Comparison of ENCODE assay signal across 8 cellular contexts in the genomic region with DNA sequence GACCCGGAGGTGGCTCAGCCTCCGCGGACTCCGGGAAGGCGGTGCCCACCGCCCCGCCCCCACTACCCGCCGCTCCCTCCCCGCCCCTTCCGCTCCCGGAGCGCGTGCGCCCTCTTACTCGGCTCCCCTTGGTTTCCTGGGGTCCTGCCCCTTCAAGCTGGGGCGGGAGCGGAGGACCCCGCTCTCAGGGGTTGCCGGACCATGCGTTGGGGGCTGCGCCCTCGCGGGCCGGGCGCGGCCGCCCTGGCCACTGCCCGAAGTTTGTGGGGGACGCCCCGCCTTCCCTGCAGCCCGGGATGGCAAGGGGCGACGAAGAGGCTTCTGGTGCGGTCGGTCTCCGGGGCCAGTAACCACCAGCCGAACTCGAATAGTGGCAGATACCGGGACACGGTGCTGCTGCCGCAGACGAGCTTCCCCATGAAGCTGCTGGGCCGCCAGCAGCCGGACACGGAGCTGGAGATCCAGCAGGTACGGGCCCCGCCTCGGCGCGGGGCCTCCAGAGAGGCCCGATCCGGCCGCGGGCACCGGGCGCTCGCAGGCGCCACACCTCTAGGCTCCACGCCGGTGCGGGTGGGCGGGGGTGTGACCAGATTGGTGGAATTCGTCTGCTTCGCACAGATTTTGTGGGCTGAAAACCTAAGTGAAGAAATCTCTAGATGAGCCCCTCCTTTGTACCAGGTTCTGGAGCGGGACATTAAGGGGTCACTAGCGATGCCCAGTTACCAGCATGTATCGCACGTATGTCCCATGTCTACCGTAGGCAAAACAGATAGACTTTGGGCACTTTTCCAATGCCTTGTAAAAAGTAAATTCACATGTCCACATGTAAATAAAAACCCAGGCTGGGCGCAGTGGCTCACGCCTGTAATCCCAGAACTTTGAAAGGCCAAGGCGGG.
DNase-seq lines count a peak whose midpoint lies in the region; ATAC-seq and TF ChIP-seq lines count a peak whose summit lies in the region.

A gene (plus strand): TSS at position 117 of the 896 bp plus-strand sequence. CDS start 85 bp downstream, at position 202.

- H3K27me3 ChIP-seq in BLaER1, result no peaks in the 10 kb centered on the region
- no peaks in the 10 kb centered on the region for H3K27me3 ChIP-seq in effector memory CD4-positive, alpha-beta T cell (replicated peaks; ENCODE audit: control insufficient read depth, insufficient read depth, low read length, poor library complexity, severe bottlenecking)

- no peaks in the 10 kb centered on the region for H3K9me3 Mint-ChIP-seq in memory B cell

- ATAC-seq in HG03439 (IDR thresholded peaks at IDR 0.05; ENCODE audit: unreplicated experiment) (peak; percentile 48), memory B cell (ENCODE audit: low read depth) (peak; percentile 69)

- H3K36me3 Mint-ChIP-seq in memory B cell, result peaks cover 10% of the 10 kb centered on the region

- peak; percentile 72 for TF ChIP-seq POLR2A in GM19193 (IDR thresholded peaks at IDR 0.05; ENCODE audit: extremely low read depth, insufficient read depth, insufficient read length)

- peak within 1 kb of the TSS; percentile 99 for H3K4me3 ChIP-seq in BLaER1
- peak within 1 kb of the TSS; percentile 100 for H3K4me3 ChIP-seq in effector memory CD4-positive, alpha-beta T cell (ENCODE audit: insufficient read depth, low read depth, low read length, poor library complexity, severe bottlenecking)

- DNase-seq in NCI-H774 (lab: John Stamatoyannopoulos, UW), result peak; percentile 91
- peak; percentile 79 to 92 for DNase-seq in activated CD8-positive, alpha-beta memory T cell treated with anti-CD3 and anti-CD28 coated beads for 1 hour (ENCODE audit: extremely low read depth in 1 of 2, low read depth in 1 of 2)
- peak; percentile 86 to 88 (median 86) for DNase-seq in effector memory CD4-positive, alpha-beta T cell
- peak; percentile 82 to 85 for DNase-seq in memory B cell (ENCODE audit: low spot score in 2 of 2)
- peak; percentile 83 for DNase-seq in stimulated activated CD8-positive, alpha-beta memory T cell treated with anti-CD3 and anti-CD28 coated beads, Interleukin-12 subunit alpha, Interleukin-12 subunit beta, amount 100 ng/mL, for 24 hours (ENCODE audit: extremely low read depth)

- H3K36me3 ChIP-seq in BLaER1, result peaks cover 29% of the 10 kb centered on the region
- peaks cover 5% of the 10 kb centered on the region for H3K36me3 ChIP-seq in effector memory CD4-positive, alpha-beta T cell (ENCODE audit: control insufficient read depth, insufficient read depth, low read length)

- H3K4me1 Mint-ChIP-seq in memory B cell, result peaks cover 8% of the 10 kb centered on the region

- no peaks in the 10 kb centered on the region; the same call in 1 of the 2 replicates for H4K20me1 ChIP-seq in BLaER1

- peak within 1 kb of the TSS; percentile 81 for H3K27ac ChIP-seq in BLaER1
- peak within 1 kb of the TSS; percentile 84 for H3K27ac ChIP-seq in effector memory CD4-positive, alpha-beta T cell (ENCODE audit: insufficient read depth, low read length, poor library complexity, severe bottlenecking)

- H3K4me1 ChIP-seq in BLaER1, result peaks cover 19% of the 10 kb centered on the region
- peaks cover 7% of the 10 kb centered on the region for H3K4me1 ChIP-seq in effector memory CD4-positive, alpha-beta T cell (ENCODE audit: control insufficient read depth, insufficient read depth, low read length, poor library complexity, severe bottlenecking)

- no peak within 1 kb of the TSS for H3K27ac Mint-ChIP-seq in memory B cell

- peak within 1 kb of the TSS; percentile 74 for H3K4me3 Mint-ChIP-seq in memory B cell

- no peaks in the 10 kb centered on the region for H3K27me3 Mint-ChIP-seq in memory B cell

- peak within 1 kb of the TSS; percentile 89 for H3K9ac ChIP-seq in BLaER1

- H3K4me2 ChIP-seq in BLaER1, result peak within 1 kb of the TSS; percentile 77

- H3K9me3 ChIP-seq in BLaER1, result no peaks in the 10 kb centered on the region
- no peaks in the 10 kb centered on the region for H3K9me3 ChIP-seq in effector memory CD4-positive, alpha-beta T cell (ENCODE audit: control insufficient read depth, low read length)

Comparison
In these comparisons a context has a peak if more than half of its experiments do, and no peak if none do; other contexts are left out.
1. Peak in every context shown above with its lines: DNase-seq, ATAC-seq, H3K4me3 ChIP-seq and H3K27ac ChIP-seq.